ENCODE assay signal across 1 cellular context in the genomic region with DNA sequence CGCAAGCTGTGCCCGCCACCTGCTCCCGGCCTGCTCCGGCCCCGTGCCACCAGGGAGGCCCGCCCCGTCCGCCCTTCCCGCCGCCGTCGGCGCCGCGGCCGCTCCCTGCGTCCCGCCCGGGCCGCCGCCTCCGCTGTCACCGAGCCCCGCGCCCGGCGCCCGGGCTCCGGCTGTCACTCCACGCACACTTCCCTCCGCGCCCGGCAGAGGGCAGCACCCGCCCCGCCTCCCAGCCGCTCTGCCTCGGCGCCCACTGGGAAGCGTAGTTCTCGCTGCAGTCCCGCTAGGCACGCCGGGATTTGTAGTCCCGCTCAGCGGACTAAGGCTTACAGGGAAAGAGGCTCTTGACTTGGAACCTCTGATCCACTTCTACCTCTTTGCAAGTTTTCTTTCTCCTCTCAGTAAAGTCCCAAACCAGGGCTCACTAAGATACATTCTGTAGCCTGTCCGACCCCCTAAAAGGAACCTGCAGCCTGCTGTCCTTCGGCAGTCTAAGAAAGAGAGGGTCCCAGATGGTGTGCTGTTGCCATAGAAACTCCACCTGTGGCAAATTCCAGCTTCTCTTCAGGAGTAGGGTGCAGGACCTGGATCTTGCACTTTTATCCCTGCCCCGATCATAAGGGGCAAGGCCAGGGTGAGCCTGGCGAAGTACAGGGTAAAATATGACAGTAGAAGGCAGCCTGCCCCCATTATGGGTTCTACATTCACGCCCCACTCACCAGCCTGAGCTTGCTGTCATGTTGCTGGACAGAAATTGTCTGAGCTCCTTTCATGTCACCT.
A peak's percentile ranks its signal among the peaks of the same experiment; 100 is the strongest.
TF ChIP-seq lines count a peak whose summit lies in the region.

Gene TFEB (minus strand): TSS at position 182 of the 780 bp plus-strand sequence. CDS start 44,395 bp downstream, outside the sequence.

TF ChIP-seq in K562, 482 proteins besides CTCF, POLR2A, EP300 and RAD21 (continued from another document and continues in another):
- TF ChIP-seq PRDM10 (IDR thresholded peaks at IDR 0.05; ENCODE audit: partially characterized antibody) (no peak), FIP1L1 (IDR thresholded peaks at IDR 0.05; ENCODE audit: low read depth, low read length, poor library complexity, severe bottlenecking) (no peak), MYNN (IDR thresholded peaks at IDR 0.05) (no peak), MYNN (CRISPR knock-in tag; IDR thresholded peaks at IDR 0.05) (no peak), MTA3 (IDR thresholded peaks at IDR 0.05; ENCODE audit: borderline replicate concordance) (0 out of 2 replicates have a peak, but pooled peaks have one; percentile 51), TCF7 (IDR thresholded peaks at IDR 0.05; ENCODE audit: borderline replicate concordance) (no peak; the same call in 1 of the 2 replicates), ZNF277 (CRISPR knock-in tag; IDR thresholded peaks at IDR 0.05; ENCODE audit: borderline replicate concordance) (no peak), ATF1 (CRISPR knock-in tag; IDR thresholded peaks at IDR 0.05) (no peak), ATF1 (tag; IDR thresholded peaks at IDR 0.05) (peak; percentile 51), BRD9 (IDR thresholded peaks at IDR 0.05; ENCODE audit: low read depth, partially characterized antibody) (no peak), CSDE1 (IDR thresholded peaks at IDR 0.05) (no peak), GTF2E2 (tag; IDR thresholded peaks at IDR 0.05) (no peak), HMGN3 (IDR thresholded peaks at IDR 0.05; ENCODE audit: borderline replicate concordance, extremely low read depth, insufficient read length, low read depth, low read length) (peak; percentile 78), SMARCB1 (IDR thresholded peaks at IDR 0.05; ENCODE audit: insufficient read length, low read depth) (no peak), PTTG1 (tag; IDR thresholded peaks at IDR 0.05; ENCODE audit: low read depth) (no peak), ZNF561 (CRISPR knock-in tag; conservative IDR thresholded peaks at IDR 0.05) (no peak), WHSC1 (IDR thresholded peaks at IDR 0.05; ENCODE audit: low read length) (no peak), SIRT6 (IDR thresholded peaks at IDR 0.05; ENCODE audit: low read depth, low read length) (no peak), HIVEP1 (CRISPR knock-in tag; IDR thresholded peaks at IDR 0.05) (no peak), CLOCK (CRISPR knock-in tag; IDR thresholded peaks at IDR 0.05; ENCODE audit: borderline replicate concordance) (no peak), ZNF311 (CRISPR knock-in tag; IDR thresholded peaks at IDR 0.05) (no peak), TSC22D4 (tag; IDR thresholded peaks at IDR 0.05) (no peak), ZNF668 (CRISPR knock-in tag; IDR thresholded peaks at IDR 0.05) (no peak), ZNF133 (CRISPR knock-in tag; IDR thresholded peaks at IDR 0.05) (no peak), ADNP (tag; IDR thresholded peaks at IDR 0.05) (no peak), KAT2B (IDR thresholded peaks at IDR 0.05; ENCODE audit: low read depth, low read length) (peak; percentile 53), CHCHD3 (CRISPR knock-in tag; IDR thresholded peaks at IDR 0.05) (no peak), ZNF717 (CRISPR knock-in tag; IDR thresholded peaks at IDR 0.05) (no peak), ZNF76 (CRISPR knock-in tag; IDR thresholded peaks at IDR 0.05; ENCODE audit: borderline replicate concordance) (0 out of 2 replicates have a peak, but pooled peaks have one; percentile 73), RBBP5 (IDR thresholded peaks at IDR 0.05; ENCODE audit: borderline replicate concordance, insufficient read depth, low read length, poor library complexity, severe bottlenecking) (no peak), CTBP1 (IDR thresholded peaks at IDR 0.05; ENCODE audit: borderline replicate concordance) (peak; percentile 93), NELFE (IDR thresholded peaks at IDR 0.05; ENCODE audit: insufficient read depth, insufficient read length) (no peak), NR1H2 (CRISPR knock-in tag; IDR thresholded peaks at IDR 0.05) (no peak)
- TF ChIP-seq, protein P1, sequence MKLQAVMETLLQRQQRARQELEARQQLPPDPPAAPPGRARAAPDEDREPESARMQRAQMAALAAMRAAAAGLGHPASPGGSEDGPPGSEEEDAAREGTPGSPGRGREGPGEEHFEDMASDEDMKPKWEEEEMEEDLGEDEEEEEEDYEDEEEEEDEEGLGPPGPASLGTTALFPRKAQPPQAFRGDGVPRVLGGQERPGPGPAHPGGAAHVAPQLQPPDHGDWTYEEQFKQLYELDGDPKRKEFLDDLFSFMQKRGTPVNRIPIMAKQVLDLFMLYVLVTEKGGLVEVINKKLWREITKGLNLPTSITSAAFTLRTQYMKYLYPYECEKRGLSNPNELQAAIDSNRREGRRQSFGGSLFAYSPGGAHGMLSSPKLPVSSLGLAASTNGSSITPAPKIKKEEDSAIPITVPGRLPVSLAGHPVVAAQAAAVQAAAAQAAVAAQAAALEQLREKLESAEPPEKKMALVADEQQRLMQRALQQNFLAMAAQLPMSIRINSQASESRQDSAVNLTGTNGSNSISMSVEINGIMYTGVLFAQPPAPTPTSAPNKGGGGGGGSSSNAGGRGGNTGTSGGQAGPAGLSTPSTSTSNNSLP (IDR thresholded peaks at IDR 0.05; ENCODE audit: borderline replicate concordance, low read depth, low read length) = no peak
- TF ChIP-seq, protein P2, sequence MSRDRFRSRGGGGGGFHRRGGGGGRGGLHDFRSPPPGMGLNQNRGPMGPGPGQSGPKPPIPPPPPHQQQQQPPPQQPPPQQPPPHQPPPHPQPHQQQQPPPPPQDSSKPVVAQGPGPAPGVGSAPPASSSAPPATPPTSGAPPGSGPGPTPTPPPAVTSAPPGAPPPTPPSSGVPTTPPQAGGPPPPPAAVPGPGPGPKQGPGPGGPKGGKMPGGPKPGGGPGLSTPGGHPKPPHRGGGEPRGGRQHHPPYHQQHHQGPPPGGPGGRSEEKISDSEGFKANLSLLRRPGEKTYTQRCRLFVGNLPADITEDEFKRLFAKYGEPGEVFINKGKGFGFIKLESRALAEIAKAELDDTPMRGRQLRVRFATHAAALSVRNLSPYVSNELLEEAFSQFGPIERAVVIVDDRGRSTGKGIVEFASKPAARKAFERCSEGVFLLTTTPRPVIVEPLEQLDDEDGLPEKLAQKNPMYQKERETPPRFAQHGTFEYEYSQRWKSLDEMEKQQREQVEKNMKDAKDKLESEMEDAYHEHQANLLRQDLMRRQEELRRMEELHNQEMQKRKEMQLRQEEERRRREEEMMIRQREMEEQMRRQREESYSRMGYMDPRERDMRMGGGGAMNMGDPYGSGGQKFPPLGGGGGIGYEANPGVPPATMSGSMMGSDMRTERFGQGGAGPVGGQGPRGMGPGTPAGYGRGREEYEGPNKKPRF (IDR thresholded peaks at IDR 0.05; ENCODE audit: low read depth, low read length) = no peak
- TF ChIP-seq, protein P3, sequence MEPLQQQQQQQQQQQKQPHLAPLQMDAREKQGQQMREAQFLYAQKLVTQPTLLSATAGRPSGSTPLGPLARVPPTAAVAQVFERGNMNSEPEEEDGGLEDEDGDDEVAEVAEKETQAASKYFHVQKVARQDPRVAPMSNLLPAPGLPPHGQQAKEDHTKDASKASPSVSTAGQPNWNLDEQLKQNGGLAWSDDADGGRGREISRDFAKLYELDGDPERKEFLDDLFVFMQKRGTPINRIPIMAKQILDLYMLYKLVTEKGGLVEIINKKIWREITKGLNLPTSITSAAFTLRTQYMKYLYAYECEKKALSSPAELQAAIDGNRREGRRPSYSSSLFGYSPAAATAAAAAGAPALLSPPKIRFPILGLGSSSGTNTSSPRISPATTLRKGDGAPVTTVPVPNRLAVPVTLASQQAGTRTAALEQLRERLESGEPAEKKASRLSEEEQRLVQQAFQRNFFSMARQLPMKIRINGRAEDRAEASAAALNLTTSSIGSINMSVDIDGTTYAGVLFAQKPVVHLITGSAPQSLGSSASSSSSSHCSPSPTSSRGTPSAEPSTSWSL (CRISPR knock-in tag; IDR thresholded peaks at IDR 0.05; ENCODE audit: borderline replicate concordance) = no peak
